In genomic region chr3:133393691-133394474, GRCh38 we compare ENCODE assay signal across 29 cellular contexts. TPM values are rescaled to one million over a fixed set of nuclear protein-coding genes. Genes with fewer than 3 reads are reported as not detected.
A peak's percentile ranks its signal among the peaks of the same experiment; 100 is the strongest.
DNase-seq lines count a peak whose midpoint lies in the region; ATAC-seq and TF ChIP-seq lines count a peak whose summit lies in the region.
"Had no signal": no experiment of that assay in that cellular context is flagged by ENCODE, and none has a peak within 500 bp of the region (broad histone marks: within the 10 kb centered on the region; RNA-seq: fewer than 3 reads in every experiment).

No MANE protein-coding gene starts in this region.

- no peak overlapping the region for H3K27ac Mint-ChIP-seq in activated CD4-positive, alpha-beta T cell treated with anti-CD3 and anti-CD28 coated beads for 36 hours
- H3K27ac Mint-ChIP-seq: activated CD4-positive, alpha-beta T cell treated with anti-CD3 and anti-CD28 coated beads, Interleukin-2, amount 10 ng/mL, durations not matched to agents 7 days and 5 days; activated naive CD4-positive, alpha-beta T cell treated with anti-CD3 and anti-CD28 coated beads, Interleukin-2, amount 50 U/mL, for 72 hours; CD8-positive, alpha-beta T cell; T-cell; WTC11 had no signal

- POLR2A ChIA-PET in activated CD4-positive, alpha-beta T cell treated with anti-CD3 and anti-CD28 coated beads for 36 hours (lab: Charles Lee), result no interaction called here

- H3K79me2 ChIP-seq in fibroblast of lung (ENCODE audit: control insufficient read depth, insufficient read depth, low read length), result no peaks in the 10 kb centered on the region

- no peak for TF ChIP-seq CTCF in fibroblast of lung (conservative IDR thresholded peaks at IDR 0.05 in 1 of 2, IDR thresholded peaks at IDR 0.05 in 1 of 2; ENCODE audit: low read depth in 1 of 2, low read length in 2 of 2)

- H3K27me3 Mint-ChIP-seq in activated CD4-positive, alpha-beta T cell treated with anti-CD3 and anti-CD28 coated beads for 36 hours, result no peaks in the 10 kb centered on the region

- peak; percentile 38 for ATAC-seq in left lobe of liver
- ATAC-seq in activated CD4-positive, alpha-beta T cell treated with anti-CD3 and anti-CD28 coated beads for 36 hours, result no peak
- ATAC-seq in HG03520 (IDR thresholded peaks at IDR 0.05; ENCODE audit: unreplicated experiment), result no peak
- ATAC-seq: activated naive CD4-positive, alpha-beta T cell treated with anti-CD3 and anti-CD28 coated beads, Interleukin-2, amount 50 U/mL, for 72 hours; CD8-positive, alpha-beta T cell; left colon; T-cell; WTC11 had no signal

- CTCF ChIA-PET in activated CD4-positive, alpha-beta T cell treated with anti-CD3 and anti-CD28 coated beads for 36 hours (lab: Charles Lee), result interaction anchor here (0.9 kb wide), 1 partner anchor 11 kb away, joined by 3 read pairs; no protein-coding TSS in a partner anchor

- H3K36me3 ChIP-seq in fibroblast of lung (ENCODE audit: control insufficient read depth, insufficient read depth, low read length), result no peaks in the 10 kb centered on the region
- H3K36me3 ChIP-seq: esophagus squamous epithelium, sigmoid colon, SJCRH30, stomach, tibial artery had no signal

- no peak overlapping the region for H3K9ac ChIP-seq in fibroblast of lung (ENCODE audit: insufficient read depth, low read length)

- H3K9me3 ChIP-seq in fibroblast of lung (ENCODE audit: control insufficient read depth, insufficient read depth, low read depth, low read length), result no peaks in the 10 kb centered on the region
- H3K9me3 ChIP-seq: BE2C, sigmoid colon, SJCRH30, tibial artery had no signal

- no peaks in the 10 kb centered on the region for H3K27me3 ChIP-seq in fibroblast of lung (ENCODE audit: control insufficient read depth, insufficient read depth, low read length)
- H3K27me3 ChIP-seq: BE2C, esophagus squamous epithelium, sigmoid colon, SJCRH30, stomach, tibial artery had no signal

- H2AFZ ChIP-seq in fibroblast of lung (ENCODE audit: low read length), result no peak overlapping the region

- H3K4me2 ChIP-seq in fibroblast of lung (ENCODE audit: extremely low read depth, insufficient read depth, low read length), result no peak overlapping the region

- DNase-seq in AG20443 (ENCODE audit: low spot score), result peak; percentile 42
- DNase-seq in NCI-H446 treated with DMSO at 0.1 percent for 48 hours (lab: John Stamatoyannopoulos, UW), result peak; percentile 59
- DNase-seq in fibroblast of lung (ENCODE audit: low read depth in 2 of 2), result peak; percentile 31 to 36
- no peak for DNase-seq in left lobe of liver (ENCODE audit: low spot score)
- no peak for DNase-seq in NCI-H1092 treated with DMSO at 0.1 percent for 48 hours (lab: John Stamatoyannopoulos, UW)
- no peak for DNase-seq in activated CD4-positive, alpha-beta T cell treated with anti-CD3 and anti-CD28 coated beads for 36 hours
- DNase-seq in DMS114 treated with DMSO at 0.1 percent for 48 hours (lab: John Stamatoyannopoulos, UW; ENCODE audit: unreplicated experiment), result no peak
- DNase-seq: activated CD4-positive, alpha-beta T cell treated with anti-CD3 and anti-CD28 coated beads, Interleukin-2, amount 10 ng/mL, durations not matched to agents 7 days and 5 days; activated effector memory CD4-positive, alpha-beta T cell treated with Interleukin-2 at 50 U/mL for 16 hours; activated T-cell treated with anti-CD3 and anti-CD28 coated beads, Interleukin-2, amount 50 U/mL, for 1 hour; BE2C; CD8-positive, alpha-beta T cell; esophagus squamous epithelium; H9; left colon; NCI-H146; NCI-H774; posterior cingulate gyrus; sigmoid colon; SJCRH30; stimulated activated CD4-positive, alpha-beta T cell treated with anti-CD3 and anti-CD28 coated beads, Interleukin-12 subunit alpha, Interleukin-12 subunit beta, amount 100 ng/mL, for 4 hours; stimulated activated CD4-positive, alpha-beta T cell treated with anti-CD3 and anti-CD28 coated beads, Interleukin-4, amount 100 ng/mL, for 1 hour; stomach; T-cell; tibial artery had no signal

- peaks cover 2% of the 10 kb centered on the region for H3K9me3 Mint-ChIP-seq in activated CD4-positive, alpha-beta T cell treated with anti-CD3 and anti-CD28 coated beads for 36 hours (ENCODE audit: low read depth)
- H3K9me3 Mint-ChIP-seq: activated CD4-positive, alpha-beta T cell treated with anti-CD3 and anti-CD28 coated beads, Interleukin-2, amount 10 ng/mL, durations not matched to agents 7 days and 5 days; CD8-positive, alpha-beta T cell; H9; WTC11 had no signal

- intact Hi-C loops in activated CD4-positive, alpha-beta T cell treated with anti-CD3 and anti-CD28 coated beads for 36 hours (cut with DNase I, micrococcal nuclease), result no loop called here

- H3K4me1 Mint-ChIP-seq in activated CD4-positive, alpha-beta T cell treated with anti-CD3 and anti-CD28 coated beads for 36 hours, result peaks cover 2% of the 10 kb centered on the region
- H3K4me1 Mint-ChIP-seq: H9, WTC11 had no signal

- H3K4me3 Mint-ChIP-seq in activated CD4-positive, alpha-beta T cell treated with anti-CD3 and anti-CD28 coated beads for 36 hours, result no peak overlapping the region
- H3K4me3 Mint-ChIP-seq: activated CD4-positive, alpha-beta T cell treated with anti-CD3 and anti-CD28 coated beads, Interleukin-2, amount 10 ng/mL, durations not matched to agents 7 days and 5 days; CD8-positive, alpha-beta T cell; H9; T-cell; WTC11 had no signal

- H3K4me3 ChIP-seq in fibroblast of lung (replicated peaks in 1 of 4; ENCODE audit: control extremely low read depth in 1 of 4, insufficient read depth in 1 of 4, low read depth in 3 of 4, low read length in 4 of 4), result no peak overlapping the region
- H3K4me3 ChIP-seq: esophagus squamous epithelium, sigmoid colon, SJCRH30, stomach, tibial artery had no signal

- H3K27ac ChIP-seq in fibroblast of lung (ENCODE audit: insufficient read depth, low read length), result no peak overlapping the region
- H3K27ac ChIP-seq: esophagus squamous epithelium, sigmoid colon, SJCRH30, stomach, tibial artery had no signal

- no peaks in the 10 kb centered on the region for H3K4me1 ChIP-seq in fibroblast of lung (ENCODE audit: control insufficient read depth, extremely low read depth, insufficient read depth, low read length)
- H3K4me1 ChIP-seq: esophagus squamous epithelium, sigmoid colon, SJCRH30, stomach, tibial artery had no signal

- H4K20me1 ChIP-seq in fibroblast of lung (ENCODE audit: control insufficient read depth, extremely low read depth, insufficient read depth, low read length), result no peaks in the 10 kb centered on the region

- no peaks in the 10 kb centered on the region for H3K36me3 Mint-ChIP-seq in activated CD4-positive, alpha-beta T cell treated with anti-CD3 and anti-CD28 coated beads for 36 hours (ENCODE audit: low read depth)
- H3K36me3 Mint-ChIP-seq: activated naive CD4-positive, alpha-beta T cell treated with anti-CD3 and anti-CD28 coated beads, Interleukin-2, amount 50 U/mL, for 72 hours; CD8-positive, alpha-beta T cell; T-cell had no signal

RNA-seq across cellular contexts. Expression of gene BFSP2, which starts 6.0 kb away (rescaled TPM):
- total RNA-seq in fibroblast of lung, result not detected in 2 replicates
- not detected in 2 replicates for polyA plus RNA-seq in fibroblast of lung
- not detected in 2 replicates for polyA plus RNA-seq in fibroblast of lung (2012)
- polyA minus RNA-seq in fibroblast of lung (ENCODE audit: low replicate concordance), result not detected in 2 replicates
- not detected for total RNA-seq in left lobe of liver
- under 1 TPM in 1 of 2 experiments, not detected in 1; 0.21 TPM for total RNA-seq in activated CD4-positive, alpha-beta T cell treated with anti-CD3 and anti-CD28 coated beads for 36 hours
- total RNA-seq: activated naive CD4-positive, alpha-beta T cell treated with anti-CD3 and anti-CD28 coated beads, Interleukin-2, amount 50 U/mL, for 72 hours; CD8-positive, alpha-beta T cell; esophagus squamous epithelium; H9; left colon; myocyte; sigmoid colon; SJCRH30; stomach; WTC11 had no signal

Comparison
In these comparisons a context has a peak if more than half of its experiments do, and no peak if none do; other contexts are left out.
1. DNase-seq: peak in AG20443 (single experiment), NCI-H446 treated with DMSO at 0.1 percent for 48 hours (single experiment) and fibroblast of lung (2 of 2); none in left lobe of liver (single experiment), NCI-H1092 treated with DMSO at 0.1 percent for 48 hours (single experiment), activated CD4-positive, alpha-beta T cell treated with anti-CD3 and anti-CD28 coated beads for 36 hours (single experiment) and DMS114 treated with DMSO at 0.1 percent for 48 hours (single experiment).